8 cellular contexts compared by ENCODE assay signal in genomic region chr11:6606471-6607189, GRCh38. TPM values are rescaled to one million over a fixed set of nuclear protein-coding genes. Genes with fewer than 3 reads are reported as not detected.
DNase-seq lines count a peak whose midpoint lies in the region; ATAC-seq and TF ChIP-seq lines count a peak whose summit lies in the region.

No MANE protein-coding gene starts in this region.

- intact Hi-C loops in breast epithelium (cut with DNase I; ENCODE audit: low total_unique reads) (loop anchor here (5.0 kb wide), 1 partner anchor 1566 kb away; no protein-coding TSS in a partner anchor), sigmoid colon (cut with DNase I) (no loop called here)

- H3K9me3 ChIP-seq in SJSA1 (replicated peaks) (no peaks in the 10 kb centered on the region), breast epithelium (no peaks in the 10 kb centered on the region), iPS-18a (ENCODE audit: control insufficient read depth, low read depth, low read length) (no peaks in the 10 kb centered on the region), sigmoid colon (no peaks in the 10 kb centered on the region)

- H3K9ac ChIP-seq in iPS-18a (ENCODE audit: low read length), result peak overlapping the region; percentile 57

- H3K4me3 ChIP-seq in SJSA1 (no peak overlapping the region), breast epithelium (peak overlapping the region; percentile 10 to 92 (median 56)), iPS-18a (ENCODE audit: low read length) (no peak overlapping the region), sigmoid colon (peak overlapping the region; percentile 76 to 95 (median 84))

- H3K27me3 ChIP-seq in SJSA1 (replicated peaks) (no peaks in the 10 kb centered on the region), breast epithelium (no peaks in the 10 kb centered on the region), iPS-18a (ENCODE audit: control insufficient read depth, insufficient read depth, low read length) (no peaks in the 10 kb centered on the region), sigmoid colon (no peaks in the 10 kb centered on the region)

- TF ChIP-seq CTCF in breast epithelium (IDR thresholded peaks at IDR 0.05) (no peak), sigmoid colon (IDR thresholded peaks at IDR 0.05) (no peak)

- ATAC-seq in GM21367 (IDR thresholded peaks at IDR 0.05; ENCODE audit: unreplicated experiment), result peak; percentile 42

- peaks cover 49% of the 10 kb centered on the region for H3K4me1 ChIP-seq in SJSA1 (replicated peaks)
- H3K4me1 ChIP-seq in breast epithelium, result peaks cover 6 to 35% of the 10 kb centered on the region in 2 donors
- H3K4me1 ChIP-seq in iPS-18a (ENCODE audit: control insufficient read depth, low read depth, low read length), result peaks cover 19% of the 10 kb centered on the region
- peaks cover 0 to 81% (median 72%) of the 10 kb centered on the region in 4 donors for H3K4me1 ChIP-seq in sigmoid colon

- H3K36me3 ChIP-seq in SJSA1, result peaks cover 56% of the 10 kb centered on the region
- peaks cover 13% of the 10 kb centered on the region for H3K36me3 ChIP-seq in breast epithelium
- peaks cover 37% of the 10 kb centered on the region for H3K36me3 ChIP-seq in iPS-18a (ENCODE audit: control insufficient read depth, low read depth, low read length)
- peaks cover 29 to 40% (median 35%) of the 10 kb centered on the region in 4 donors for H3K36me3 ChIP-seq in sigmoid colon

- DNase-seq in ELR (ENCODE audit: low read depth) (peak; percentile 97), HS-27A (ENCODE audit: low read depth) (peak; percentile 85), SJSA1 (ENCODE audit: low read depth in 1 of 2, low spot score in 2 of 2) (peak; percentile 78 to 89), breast epithelium (ENCODE audit: low spot score in 2 of 2) (peak; percentile 81 to 93), sigmoid colon (peak; percentile 98), NCI-H1092 (lab: John Stamatoyannopoulos, UW) (no peak)

- WGBS in sigmoid colon, 2 donors, result 6 to 22% methylated on average over 11 of the region's 11 CpGs

- H3K27ac ChIP-seq in SJSA1 (peak overlapping the region; percentile 76), breast epithelium (peak overlapping the region; percentile 92 to 96), iPS-18a (ENCODE audit: low read length) (peak overlapping the region; percentile 79), sigmoid colon (peak overlapping the region; percentile 98 to 99 (median 98))

- TF ChIP-seq POLR2A in breast epithelium (IDR thresholded peaks at IDR 0.05) (no peak), sigmoid colon (IDR thresholded peaks at IDR 0.05) (peak; percentile 94 to 97)

- peak in 1 of 4 donors; percentile 80 for TF ChIP-seq EP300 in sigmoid colon (IDR thresholded peaks at IDR 0.05)

RNA-seq across cellular contexts. Expression of gene ILK, which starts 3.1 kb away (rescaled TPM):
- total RNA-seq in SJSA1 (2014; rRNA removed; shearing (Covaris generic)), result 160 and 180 TPM in 2 replicates
- total RNA-seq in breast epithelium, result 100 to 1,000 TPM; 113 to 118 (median 113) TPM
- total RNA-seq in sigmoid colon, result 100 to 1,000 TPM; 450 to 607 (median 548) TPM
- 100 to 1,000 TPM in 2 of 3 donors, 10 to 100 TPM in 1; 93.7 to 117 (median 100) TPM for polyA plus RNA-seq in sigmoid colon

RNA-seq across cellular contexts. Expression of gene RRP8, which starts 3.2 kb away (rescaled TPM):
- 10.2 and 12.0 TPM in 2 replicates for total RNA-seq in SJSA1 (2014; rRNA removed; shearing (Covaris generic))
- 10 to 100 TPM in 2 of 3 donors, 1 to 10 TPM in 1; 8.8 to 22.2 (median 20.3) TPM for total RNA-seq in breast epithelium
- 10 to 100 TPM; 20.7 to 23.2 (median 21.7) TPM for total RNA-seq in sigmoid colon
- 10 to 100 TPM; 10.2 to 15.8 (median 12.3) TPM for polyA plus RNA-seq in sigmoid colon

RNA-seq across cellular contexts. Expression of gene TAF10, which starts 5.4 kb away (rescaled TPM):
- total RNA-seq in SJSA1 (2014; rRNA removed; shearing (Covaris generic)), result 25.2 and 35.2 TPM in 2 replicates
- total RNA-seq in breast epithelium, result 10 to 100 TPM; 45.4 to 82.6 (median 54.7) TPM
- total RNA-seq in sigmoid colon, result 10 to 100 TPM; 33.2 to 60.0 (median 49.0) TPM
- polyA plus RNA-seq in sigmoid colon, result 100 to 1,000 TPM in 2 of 3 donors, 10 to 100 TPM in 1; 67.6 to 148 (median 129) TPM

RNA-seq across cellular contexts. Expression of gene TPP1, which starts 12.6 kb away (rescaled TPM):
- total RNA-seq in SJSA1 (2014; rRNA removed; shearing (Covaris generic)), result 5.9 and 6.8 TPM in 2 replicates
- total RNA-seq in breast epithelium (10 to 100 TPM; 27.2 to 71.4 (median 38.2) TPM), sigmoid colon (10 to 100 TPM; 39.8 to 58.8 (median 45.9) TPM)
- 10 to 100 TPM; 13.2 to 60.3 (median 55.5) TPM for polyA plus RNA-seq in sigmoid colon

RNA-seq across cellular contexts. Expression of gene DCHS1, which starts 49.0 kb away (rescaled TPM):
- total RNA-seq in SJSA1 (2014; rRNA removed; shearing (Covaris generic)), result 7.8 and 12.0 TPM in 2 replicates
- total RNA-seq in breast epithelium (10 to 100 TPM in 2 of 3 donors, 1 to 10 TPM in 1; 7.2 to 18.0 (median 13.8) TPM), sigmoid colon (10 to 100 TPM; 21.7 to 57.1 (median 32.2) TPM)
- polyA plus RNA-seq in sigmoid colon, result 1 to 10 TPM in 1 of 3 donors, under 1 TPM in 2; under 0.01 to 6.3 (median 0.46) TPM

Comparison
In these comparisons a context has a peak if more than half of its experiments do, and no peak if none do; other contexts are left out.
1. H3K4me3 ChIP-seq: peak in breast epithelium (3 of 3) and sigmoid colon (4 of 4); none in SJSA1 (single experiment) and iPS-18a (single experiment).
2. Peak in every context shown above with its lines, with median percentiles within 50 percentile points of each other: H3K27ac ChIP-seq.